Comparison of ENCODE assay signal across 24 cellular contexts in genomic region chr10:71538608-71539260, GRCh38.
DNase-seq lines count a peak whose midpoint lies in the region; ATAC-seq, FAIRE-seq and TF ChIP-seq lines count a peak whose summit lies in the region.
"Had no signal": no experiment of that assay in that cellular context is flagged by ENCODE, and none has a peak within 500 bp of the region (broad histone marks: within the 10 kb centered on the region; RNA-seq: fewer than 3 reads in every experiment).

No MANE protein-coding gene starts in this region.

- no peaks in the 10 kb centered on the region for H4K20me1 ChIP-seq in H1 (replicated peaks in 1 of 2; ENCODE audit: control insufficient read depth in 1 of 2, insufficient read depth in 2 of 2, low read length in 2 of 2)

- H2BK12ac ChIP-seq in H1 (ENCODE audit: low read depth, low read length) = peak overlapping the region; percentile 71; the same call in 1 of the 2 replicates

- TF ChIP-seq CTCF in H1 (IDR thresholded peaks at IDR 0.05; ENCODE audit: control extremely low read depth in 1 of 3, insufficient read depth in 1 of 3, low read depth in 1 of 3, low read length in 3 of 3) (no peak), omental fat pad (IDR thresholded peaks at IDR 0.05) (no peak), GM10248 (IDR thresholded peaks at IDR 0.05; ENCODE audit: control extremely low read depth, extremely low read depth, low read depth, missing control alignments) (no peak), lower leg skin (IDR thresholded peaks at IDR 0.05) (no peak)

- no peak overlapping the region for H2AFZ ChIP-seq in H1 (ENCODE audit: low read length)

- H3K36me3 ChIP-seq in H7 (replicated peaks; ENCODE audit: control insufficient read depth, insufficient read depth, low read length) (no peaks in the 10 kb centered on the region), H1 (ENCODE audit: control insufficient read depth in 2 of 4, insufficient read depth in 4 of 4, low read length in 3 of 4) (no peaks in the 10 kb centered on the region)

- no peak overlapping the region for H4K5ac ChIP-seq in H1 (ENCODE audit: insufficient read length, low read depth, low read length)

- H3K4me3 Mint-ChIP-seq in activated CD4-positive, alpha-beta T cell treated with anti-CD3 and anti-CD28 coated beads for 36 hours = no peak overlapping the region
- no peak overlapping the region for H3K4me3 Mint-ChIP-seq in activated CD4-positive, alpha-beta T cell treated with anti-CD3 and anti-CD28 coated beads, Interleukin-2, amount 10 ng/mL, durations not matched to agents 24 days and 14 days
- H3K4me3 Mint-ChIP-seq: CD4-positive, alpha-beta memory T cell; GM23338 had no signal

- no peak overlapping the region; the same call in 1 of the 2 replicates for H2BK15ac ChIP-seq in H1 (ENCODE audit: low read length)

- intact Hi-C loops in activated CD4-positive, alpha-beta T cell treated with anti-CD3 and anti-CD28 coated beads for 36 hours (cut with DNase I, micrococcal nuclease) = no loop called here
- intact Hi-C loops in activated CD4-positive, alpha-beta T cell treated with anti-CD3 and anti-CD28 coated beads, Interleukin-2, amount 10 ng/mL, durations not matched to agents 24 days and 14 days (cut with micrococcal nuclease) = no loop called here
- intact Hi-C loops in lower leg skin (cut with DNase I; ENCODE audit: low total_unique reads) = no loop called here

- H2BK20ac ChIP-seq in H1 (ENCODE audit: low read length) = peak overlapping the region; percentile 17; the same call in 1 of the 2 replicates

- H3K9me3 Mint-ChIP-seq in activated CD4-positive, alpha-beta T cell treated with anti-CD3 and anti-CD28 coated beads for 36 hours (ENCODE audit: low read depth) = no peaks in the 10 kb centered on the region
- H3K9me3 Mint-ChIP-seq in activated CD4-positive, alpha-beta T cell treated with anti-CD3 and anti-CD28 coated beads, Interleukin-2, amount 10 ng/mL, durations not matched to agents 24 days and 14 days = no peaks in the 10 kb centered on the region
- H3K9me3 Mint-ChIP-seq: CD4-positive, alpha-beta memory T cell; GM23338 had no signal

- peak overlapping the region in 1 of 2 experiments; percentile 60; a peak in 1 of 4 replicates for H3K4me2 ChIP-seq in H1 (ENCODE audit: insufficient read depth in 1 of 2, low read depth in 2 of 2, low read length in 2 of 2)

- no peak overlapping the region for H4K91ac ChIP-seq in H1 (replicated peaks; ENCODE audit: insufficient read length, low read length)

- H3K4me1 Mint-ChIP-seq in activated CD4-positive, alpha-beta T cell treated with anti-CD3 and anti-CD28 coated beads for 36 hours = peaks cover 9% of the 10 kb centered on the region
- peaks cover 6% of the 10 kb centered on the region for H3K4me1 Mint-ChIP-seq in activated CD4-positive, alpha-beta T cell treated with anti-CD3 and anti-CD28 coated beads, Interleukin-2, amount 10 ng/mL, durations not matched to agents 24 days and 14 days
- H3K4me1 Mint-ChIP-seq: CD4-positive, alpha-beta memory T cell had no signal

- no peak for TF ChIP-seq EP300 in H1 (IDR thresholded peaks at IDR 0.05; ENCODE audit: borderline replicate concordance in 1 of 2, low read depth in 2 of 2, low read length in 2 of 2)

- H3K27ac ChIP-seq in H1 (ENCODE audit: low read depth, low read length) = no peak overlapping the region
- H3K27ac ChIP-seq: 22Rv1 had no signal

- H3K23me2 ChIP-seq in H1 (ENCODE audit: low read depth, low read length) = no peaks in the 10 kb centered on the region

- no peak overlapping the region for H3K23ac ChIP-seq in H1 (ENCODE audit: insufficient read length)

- H3K27me3 ChIP-seq in H7 (ENCODE audit: control insufficient read depth, insufficient read depth, low read length) = no peaks in the 10 kb centered on the region
- no peaks in the 10 kb centered on the region; a peak in 1 of 7 replicates for H3K27me3 ChIP-seq in H1 (replicated peaks in 1 of 4; ENCODE audit: control insufficient read depth in 3 of 4, extremely low read depth in 1 of 4, insufficient read depth in 3 of 4, low read length in 3 of 4)

- no peaks in the 10 kb centered on the region for H3K27me3 Mint-ChIP-seq in activated CD4-positive, alpha-beta T cell treated with anti-CD3 and anti-CD28 coated beads for 36 hours
- H3K27me3 Mint-ChIP-seq in activated CD4-positive, alpha-beta T cell treated with anti-CD3 and anti-CD28 coated beads, Interleukin-2, amount 10 ng/mL, durations not matched to agents 24 days and 14 days = no peaks in the 10 kb centered on the region

- H3K4me3 ChIP-seq in H7 (ENCODE audit: insufficient read depth, low read depth, low read length) = no peak overlapping the region
- no peak overlapping the region for H3K4me3 ChIP-seq in H1 (ENCODE audit: extremely low read depth in 1 of 4, insufficient read depth in 2 of 4, low read depth in 3 of 4, low read length in 4 of 4)
- no peak overlapping the region for H3K4me3 ChIP-seq in lower leg skin (ENCODE audit: low read depth, poor library complexity, severe bottlenecking)
- H3K4me3 ChIP-seq: GM23338 had no signal

- CTCF ChIA-PET in activated CD4-positive, alpha-beta T cell treated with anti-CD3 and anti-CD28 coated beads for 36 hours (lab: Charles Lee) = no interaction called here
- CTCF ChIA-PET in H1 (lab: Charles Lee; ENCODE audit: partially characterized antibody) = interaction anchor here (1.1 to 6.5 kb wide), 5 partner anchors 10 to 31 kb away, joined by 3 to 63 read pairs (median 5); no protein-coding TSS in a partner anchor
- CTCF ChIA-PET in GM10248 (lab: Yijun Ruan, JAX) = no interaction called here

- no peaks in the 10 kb centered on the region for H3K36me3 Mint-ChIP-seq in activated CD4-positive, alpha-beta T cell treated with anti-CD3 and anti-CD28 coated beads for 36 hours (ENCODE audit: low read depth)
- H3K36me3 Mint-ChIP-seq in activated CD4-positive, alpha-beta T cell treated with anti-CD3 and anti-CD28 coated beads, Interleukin-2, amount 10 ng/mL, durations not matched to agents 24 days and 14 days (ENCODE audit: low read depth) = no peaks in the 10 kb centered on the region
- H3K36me3 Mint-ChIP-seq: CD4-positive, alpha-beta memory T cell had no signal

- H3K27ac Mint-ChIP-seq in activated CD4-positive, alpha-beta T cell treated with anti-CD3 and anti-CD28 coated beads for 36 hours = no peak overlapping the region
- H3K27ac Mint-ChIP-seq in activated CD4-positive, alpha-beta T cell treated with anti-CD3 and anti-CD28 coated beads, Interleukin-2, amount 10 ng/mL, durations not matched to agents 24 days and 14 days = no peak overlapping the region
- H3K27ac Mint-ChIP-seq: CD4-positive, alpha-beta memory T cell; GM23338 had no signal

- no peak overlapping the region for H2AK5ac ChIP-seq in H1 (ENCODE audit: low read depth, low read length)

- no peak for TF ChIP-seq RAD21 in H1 (IDR thresholded peaks at IDR 0.05 in 1 of 2, conservative IDR thresholded peaks at IDR 0.05 in 1 of 2; ENCODE audit: low read depth in 2 of 2, low read length in 2 of 2)

- H3K4me1 ChIP-seq in H1 (replicated peaks in 1 of 4; ENCODE audit: control insufficient read depth in 3 of 4, insufficient read depth in 4 of 4, low read length in 3 of 4) = peaks cover 7 to 23% (median 15%) of the 10 kb centered on the region in 4 experiments

- no peak for DNase-seq in activated CD4-positive, alpha-beta T cell treated with anti-CD3 and anti-CD28 coated beads for 36 hours
- DNase-seq in activated CD4-positive, alpha-beta T cell treated with anti-CD3 and anti-CD28 coated beads, Interleukin-2, amount 10 ng/mL, durations not matched to agents 24 days and 14 days = no peak
- DNase-seq in H7 (peak; percentile 38), H1 (ENCODE audit: low read depth in 1 of 2, low spot score in 2 of 2) (no peak), omental fat pad (ENCODE audit: low spot score) (no peak), GM10248 (ENCODE audit: extremely low spot score) (no peak), DMS153 treated with DMSO at 0.1 percent for 48 hours (lab: John Stamatoyannopoulos, UW; ENCODE audit: unreplicated experiment) (no peak), lower leg skin (ENCODE audit: low spot score in 2 of 2) (no peak)
- DNase-seq: C1 segment of cervical spinal cord; CD4-positive, alpha-beta memory T cell; COR-L47; NCI-H1048; NCI-H1417; NCI-H1694 treated with DMSO at 0.1 percent for 48 hours; NCI-H2081; NCI-H226; NCI-H510A; NCI-H69; RPMI8226; SHP77 treated with DMSO at 0.1 percent for 48 hours had no signal

- no peaks in the 10 kb centered on the region for H3K79me2 ChIP-seq in H1 (ENCODE audit: control insufficient read depth in 1 of 2, insufficient read depth in 2 of 2, low read length in 2 of 2)

- H3K9me3 ChIP-seq in H1 (ENCODE audit: insufficient read depth in 2 of 2, low read depth in 1 of 2, low read length in 1 of 2) = no peaks in the 10 kb centered on the region

- POLR2A ChIA-PET in activated CD4-positive, alpha-beta T cell treated with anti-CD3 and anti-CD28 coated beads for 36 hours (lab: Charles Lee) = no interaction called here
- POLR2A ChIA-PET in H1 (lab: Charles Lee; ENCODE audit: partially characterized antibody) (no interaction called here), GM10248 (lab: Yijun Ruan, JAX) (no interaction called here)

- no peak overlapping the region for H3K56ac ChIP-seq in H1 (replicated peaks; ENCODE audit: insufficient read length, low read depth, low read length)

- no peaks in the 10 kb centered on the region for H3K79me1 ChIP-seq in H1 (ENCODE audit: low read depth, low read length)

- no peak for TF ChIP-seq POLR2A in H1 (IDR thresholded peaks at IDR 0.05; ENCODE audit: control extremely low read depth in 1 of 2, low read depth in 2 of 2, low read length in 2 of 2)
- TF ChIP-seq POLR2A in lower leg skin (IDR thresholded peaks at IDR 0.05) = no peak

- WGBS in H1 (ENCODE audit: extremely low coverage in 1 of 2, insufficient coverage in 1 of 2, insufficient read length in 1 of 2, insufficient replicate concordance in 2 of 2, low coverage in 1 of 2, low lambda C conversion rate in 2 of 2, missing lambda C conversion rate in 1 of 2), 2 experiments = 84% methylated on average over 9 of the region's 9 CpGs; no CpG with 5 or more reads in 1 of the 2 experiments
- 64 to 67% methylated on average over 7 to 9 of the region's 9 CpGs for WGBS in lower leg skin, 2 donors

- ATAC-seq in activated CD4-positive, alpha-beta T cell treated with anti-CD3 and anti-CD28 coated beads for 36 hours = peak; percentile 48
- ATAC-seq in omental fat pad (ENCODE audit: low FRiP score) = peak; percentile 18

- FAIRE-seq in H1 (lab: Jason Lieb, UNC) = no peak
- FAIRE-seq: G401.6, GM12891 had no signal

- no peak overlapping the region for H3K9ac ChIP-seq in H1 (replicated peaks in 1 of 4; ENCODE audit: extremely low read depth in 1 of 4, low read depth in 3 of 4, low read length in 3 of 4)

- H2BK120ac ChIP-seq in H1 (replicated peaks; ENCODE audit: low read depth, low read length) = peak overlapping the region; percentile 18

- no peak overlapping the region for H3K18ac ChIP-seq in H1 (ENCODE audit: extremely low read depth, low read length)

- no peak overlapping the region for H3K4ac ChIP-seq in H1 (replicated peaks; ENCODE audit: insufficient read length, low read depth, low read length)

- H2BK5ac ChIP-seq in H1 (ENCODE audit: low read depth, low read length) = 0 out of 2 replicates have a peak overlapping the region, but pooled peaks have one; percentile 63

- H3K14ac ChIP-seq in H1 (ENCODE audit: insufficient read length) = no peak overlapping the region

- no peak overlapping the region for H4K8ac ChIP-seq in H1 (ENCODE audit: extremely low read depth, insufficient read depth, low read length)

TF ChIP-seq in H1, 55 proteins besides CTCF, POLR2A, EP300 and RAD21 (continues in another document):
- TF ChIP-seq TCF12 (IDR thresholded peaks at IDR 0.05; ENCODE audit: low read depth, low read length) = no peak
